ENCODE assay signal across 27 cellular contexts in genomic region chr4:129063640-129064039, GRCh38.
"Had no signal": no experiment of that assay in that cellular context is flagged by ENCODE, and none has a peak within 500 bp of the region (broad histone marks: within the 10 kb centered on the region; RNA-seq: fewer than 3 reads in every experiment).

No MANE protein-coding gene starts in this region.

- ATAC-seq: left colon; left lung; natural killer cell; right lobe of liver; stimulated activated memory B cell treated with anti-CD40 and anti-IgM and Interleukin-4, amounts not matched to agents 10 μg/mL and 1 μg/mL and 100 μg/mL, for 72 hours; stimulated activated naive CD8-positive, alpha-beta T cell treated with anti-CD3 and anti-CD28 coated beads, Interleukin-15, amount 100 ng/mL, for 72 hours had no signal

- H3K27ac ChIP-seq: left lung, neural progenitor cell, ovary, right atrium auricular region, right lobe of liver, thoracic aorta, tibial artery, uterus had no signal

- H3K27me3 Mint-ChIP-seq: memory B cell; naive B cell; progenitor cell of endocrine pancreas; stimulated activated memory B cell treated with anti-CD40 and anti-IgM and Interleukin-4, amounts not matched to agents 10 μg/mL and 1 μg/mL and 100 μg/mL, for 72 hours; stimulated activated naive CD8-positive, alpha-beta T cell treated with anti-CD3 and anti-CD28 coated beads, Interleukin-15, amount 100 ng/mL, for 72 hours; type B pancreatic cell had no signal

- H3K4me1 Mint-ChIP-seq: memory B cell; naive B cell; nephron progenitor cell; neural progenitor cell; stimulated activated memory B cell treated with anti-CD40 and anti-IgM and Interleukin-4, amounts not matched to agents 10 μg/mL and 1 μg/mL and 100 μg/mL, for 72 hours; stimulated activated naive CD8-positive, alpha-beta T cell treated with anti-CD3 and anti-CD28 coated beads, Interleukin-15, amount 100 ng/mL, for 72 hours had no signal

- H3K4me1 ChIP-seq: left lung, neural progenitor cell, right atrium auricular region, right lobe of liver, tibial artery, uterus had no signal

- DNase-seq: hypothalamus; immature natural killer cell; kidney; left colon; left lung; naive B cell; natural killer cell; nephron progenitor cell; ovary; right lobe of liver; stimulated activated CD4-positive, alpha-beta T cell treated with anti-CD3 and anti-CD28 coated beads, Interleukin-1b, Interleukin-23, amount 100 ng/mL, for 48 hours; stimulated activated CD4-positive, alpha-beta T cell treated with anti-CD3 and anti-CD28 coated beads, Interleukin-2, amount 100 ng/mL, for 48 hours; stimulated activated CD4-positive, alpha-beta T cell treated with anti-CD3 and anti-CD28 coated beads, Interleukin-4, amount 100 ng/mL, for 4 hours; stimulated activated CD8-positive, alpha-beta memory T cell treated with anti-CD3 and anti-CD28 coated beads, Interleukin-4, amount 100 ng/mL, for 48 hours; stimulated activated naive CD4-positive, alpha-beta T cell treated with Interleukin-2 at 50 U/mL for 16 hours; stimulated activated naive CD8-positive, alpha-beta T cell treated with anti-CD3 and anti-CD28 coated beads, Interleukin-15, amount 100 ng/mL, for 72 hours; tibial artery; uterus had no signal

- H3K27me3 ChIP-seq: left lung, neural progenitor cell, ovary, right atrium auricular region, right lobe of liver, tibial artery, uterus had no signal

- H3K4me3 Mint-ChIP-seq: immature natural killer cell; memory B cell; naive B cell; natural killer cell; nephron progenitor cell; neural progenitor cell; stimulated activated memory B cell treated with anti-CD40 and anti-IgM and Interleukin-4, amounts not matched to agents 10 μg/mL and 1 μg/mL and 100 μg/mL, for 72 hours; stimulated activated naive CD8-positive, alpha-beta T cell treated with anti-CD3 and anti-CD28 coated beads, Interleukin-15, amount 100 ng/mL, for 72 hours; type B pancreatic cell had no signal

- H3K4me2 ChIP-seq: neural progenitor cell, smooth muscle cell had no signal

- H3K9ac ChIP-seq: neural progenitor cell had no signal

- H2AFZ ChIP-seq: neural progenitor cell had no signal

- H3K27ac Mint-ChIP-seq: immature natural killer cell; memory B cell; natural killer cell; nephron progenitor cell; neural progenitor cell; progenitor cell of endocrine pancreas; stimulated activated memory B cell treated with anti-CD40 and anti-IgM and Interleukin-4, amounts not matched to agents 10 μg/mL and 1 μg/mL and 100 μg/mL, for 72 hours; stimulated activated naive CD8-positive, alpha-beta T cell treated with anti-CD3 and anti-CD28 coated beads, Interleukin-15, amount 100 ng/mL, for 72 hours; type B pancreatic cell had no signal

- H3K36me3 ChIP-seq: ovary, right lobe of liver, thoracic aorta, uterus had no signal

- H3K4me3 ChIP-seq: left lung, lung, neural progenitor cell, ovary, right atrium auricular region, right lobe of liver, smooth muscle cell, thoracic aorta, tibial artery, uterus had no signal
